ENCODE assay signal across 29 cellular contexts in genomic region chr4:57460967-57461366, GRCh38.
"Had no signal": no experiment of that assay in that cellular context is flagged by ENCODE, and none has a peak within 500 bp of the region (broad histone marks: within the 10 kb centered on the region; RNA-seq: fewer than 3 reads in every experiment).

No MANE protein-coding gene starts in this region.

- H3K27ac Mint-ChIP-seq: dendritic cell treated with granulocyte-macrophage colony-stimulating factor and Interleukin-4, amounts not matched to agents 40 ng/mL and 50 ng/mL, for 4 days; effector memory CD8-positive, alpha-beta T cell; endodermal cell had no signal

- H3K27me3 Mint-ChIP-seq: dendritic cell treated with granulocyte-macrophage colony-stimulating factor and Interleukin-4, amounts not matched to agents 40 ng/mL and 50 ng/mL, for 4 days; effector memory CD8-positive, alpha-beta T cell had no signal

- H3K27me3 ChIP-seq: colonic mucosa, esophagus muscularis mucosa, foreskin keratinocyte, gastrocnemius medialis, gastroesophageal sphincter, heart left ventricle, heart right ventricle had no signal

- H3K4me3 Mint-ChIP-seq: dendritic cell treated with granulocyte-macrophage colony-stimulating factor and Interleukin-4, amounts not matched to agents 40 ng/mL and 50 ng/mL, for 4 days; effector memory CD8-positive, alpha-beta T cell; endodermal cell had no signal

- FAIRE-seq: colon, endometrium, endothelial cell of umbilical vein, frontal cortex had no signal

- H3K4me1 ChIP-seq: colonic mucosa, esophagus muscularis mucosa, foreskin keratinocyte, gastrocnemius medialis, gastroesophageal sphincter had no signal

- H3K27ac ChIP-seq: colonic mucosa, coronary artery, dorsolateral prefrontal cortex, epithelial cell of prostate, esophagus muscularis mucosa, esophagus squamous epithelium, foreskin keratinocyte, gastrocnemius medialis, gastroesophageal sphincter, heart left ventricle, heart right ventricle had no signal

- DNase-seq: colonic mucosa; cortex of kidney; dermis blood vessel endothelial cell; dorsolateral prefrontal cortex; effector CD4-positive, alpha-beta T cell; effector CD8-positive, alpha-beta T cell; effector memory CD4-positive, alpha-beta T cell; effector memory CD8-positive, alpha-beta T cell; endodermal cell; erythroblast; esophagus squamous epithelium; foreskin fibroblast; foreskin keratinocyte; foreskin melanocyte; gastrocnemius medialis; glutamatergic neuron; head of caudate nucleus; heart left ventricle; heart right ventricle had no signal

- H3K4me3 ChIP-seq: colonic mucosa, coronary artery, dorsolateral prefrontal cortex, esophagus muscularis mucosa, esophagus squamous epithelium, gastrocnemius medialis, gastroesophageal sphincter, heart left ventricle, heart right ventricle had no signal

- H3K9me3 ChIP-seq: colonic mucosa, esophagus muscularis mucosa, esophagus squamous epithelium, gastrocnemius medialis, gastroesophageal sphincter had no signal

- H3K36me3 ChIP-seq: colonic mucosa, esophagus muscularis mucosa, esophagus squamous epithelium, gastrocnemius medialis, gastroesophageal sphincter, heart left ventricle, heart right ventricle had no signal

- ATAC-seq: effector memory CD8-positive, alpha-beta T cell; esophagus mucosa; foreskin keratinocyte; gastrocnemius medialis; gastroesophageal sphincter; heart left ventricle; heart right ventricle had no signal
